13 cellular contexts compared by ENCODE assay signal in genomic region chr13:109773786-109774185, GRCh38.
"Had no signal": no experiment of that assay in that cellular context is flagged by ENCODE, and none has a peak within 500 bp of the region (broad histone marks: within the 10 kb centered on the region; RNA-seq: fewer than 3 reads in every experiment).

No MANE protein-coding gene starts in this region.

- H3K27me3 Mint-ChIP-seq: naive thymus-derived CD8-positive, alpha-beta T cell had no signal

- H3K27ac Mint-ChIP-seq: naive thymus-derived CD8-positive, alpha-beta T cell had no signal

- H3K27ac ChIP-seq: gastrocnemius medialis, lower lobe of right lung, ovary, psoas muscle, skin epidermis, WERI-Rb-1 had no signal

- DNase-seq: activated CD4-positive, alpha-beta T cell treated with anti-CD3 and anti-CD28 coated beads for 1 hour; activated CD4-positive, alpha-beta T cell treated with anti-CD3 and anti-CD28 coated beads, Interleukin-2, amount 50 U/mL, for 4 hours; effector CD4-positive, alpha-beta T cell; gastrocnemius medialis; head of caudate nucleus; lower lobe of right lung; naive thymus-derived CD8-positive, alpha-beta T cell; ovary; psoas muscle; right cardiac atrium; T-helper 2 cell; WERI-Rb-1 had no signal

- H3K27me3 ChIP-seq: gastrocnemius medialis, ovary had no signal

- H3K9me3 ChIP-seq: gastrocnemius medialis, lower lobe of right lung, ovary, psoas muscle had no signal

- ATAC-seq: gastrocnemius medialis; lower lobe of right lung; naive thymus-derived CD8-positive, alpha-beta T cell; right cardiac atrium had no signal

- H3K9me3 Mint-ChIP-seq: naive thymus-derived CD8-positive, alpha-beta T cell had no signal

- H3K4me3 Mint-ChIP-seq: naive thymus-derived CD8-positive, alpha-beta T cell had no signal

- H3K4me3 ChIP-seq: gastrocnemius medialis, lower lobe of right lung, ovary, psoas muscle, skin epidermis had no signal

- H3K36me3 ChIP-seq: gastrocnemius medialis, ovary had no signal
